In genomic region chr10:93481931-93482834, GRCh38 we compare ENCODE assay signal across 1 cellular context.
TF ChIP-seq lines count a peak whose summit lies in the region.

A gene with protein sequence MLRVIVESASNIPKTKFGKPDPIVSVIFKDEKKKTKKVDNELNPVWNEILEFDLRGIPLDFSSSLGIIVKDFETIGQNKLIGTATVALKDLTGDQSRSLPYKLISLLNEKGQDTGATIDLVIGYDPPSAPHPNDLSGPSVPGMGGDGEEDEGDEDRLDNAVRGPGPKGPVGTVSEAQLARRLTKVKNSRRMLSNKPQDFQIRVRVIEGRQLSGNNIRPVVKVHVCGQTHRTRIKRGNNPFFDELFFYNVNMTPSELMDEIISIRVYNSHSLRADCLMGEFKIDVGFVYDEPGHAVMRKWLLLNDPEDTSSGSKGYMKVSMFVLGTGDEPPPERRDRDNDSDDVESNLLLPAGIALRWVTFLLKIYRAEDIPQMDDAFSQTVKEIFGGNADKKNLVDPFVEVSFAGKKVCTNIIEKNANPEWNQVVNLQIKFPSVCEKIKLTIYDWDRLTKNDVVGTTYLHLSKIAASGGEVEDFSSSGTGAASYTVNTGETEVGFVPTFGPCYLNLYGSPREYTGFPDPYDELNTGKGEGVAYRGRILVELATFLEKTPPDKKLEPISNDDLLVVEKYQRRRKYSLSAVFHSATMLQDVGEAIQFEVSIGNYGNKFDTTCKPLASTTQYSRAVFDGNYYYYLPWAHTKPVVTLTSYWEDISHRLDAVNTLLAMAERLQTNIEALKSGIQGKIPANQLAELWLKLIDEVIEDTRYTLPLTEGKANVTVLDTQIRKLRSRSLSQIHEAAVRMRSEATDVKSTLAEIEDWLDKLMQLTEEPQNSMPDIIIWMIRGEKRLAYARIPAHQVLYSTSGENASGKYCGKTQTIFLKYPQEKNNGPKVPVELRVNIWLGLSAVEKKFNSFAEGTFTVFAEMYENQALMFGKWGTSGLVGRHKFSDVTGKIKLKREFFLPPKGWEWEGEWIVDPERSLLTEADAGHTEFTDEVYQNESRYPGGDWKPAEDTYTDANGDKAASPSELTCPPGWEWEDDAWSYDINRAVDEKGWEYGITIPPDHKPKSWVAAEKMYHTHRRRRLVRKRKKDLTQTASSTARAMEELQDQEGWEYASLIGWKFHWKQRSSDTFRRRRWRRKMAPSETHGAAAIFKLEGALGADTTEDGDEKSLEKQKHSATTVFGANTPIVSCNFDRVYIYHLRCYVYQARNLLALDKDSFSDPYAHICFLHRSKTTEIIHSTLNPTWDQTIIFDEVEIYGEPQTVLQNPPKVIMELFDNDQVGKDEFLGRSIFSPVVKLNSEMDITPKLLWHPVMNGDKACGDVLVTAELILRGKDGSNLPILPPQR (N-terminal part only) (minus strand): TSS chr10:93482334. CDS start chr10:93482194, 140 bp downstream.

TF ChIP-seq in A549, 52 proteins besides CTCF, POLR2A, EP300 and RAD21 (continued from another document):
- TF ChIP-seq HOXB13 (CRISPR knock-in tag; IDR thresholded peaks at IDR 0.05; ENCODE audit: low read depth) (no peak), RFX5 (IDR thresholded peaks at IDR 0.05) (no peak), MYC (IDR thresholded peaks at IDR 0.05; ENCODE audit: borderline replicate concordance, low read length) (0 out of 2 replicates have a peak, but pooled peaks have one; percentile 24), NFE2L2 (conservative IDR thresholded peaks at IDR 0.05; ENCODE audit: low read length) (no peak), SREBF2 (IDR thresholded peaks at IDR 0.05) (no peak), EHMT2 (IDR thresholded peaks at IDR 0.05; ENCODE audit: low read depth) (no peak), FOSB (CRISPR knock-in tag; IDR thresholded peaks at IDR 0.05) (peak; percentile 62; the same call in 1 of the 2 replicates), CBX2 (IDR thresholded peaks at IDR 0.05; ENCODE audit: borderline replicate concordance, low read depth) (no peak), RNF2 (IDR thresholded peaks at IDR 0.05; ENCODE audit: borderline replicate concordance, low read depth) (no peak), TP53 (CRISPR knock-in tag; IDR thresholded peaks at IDR 0.05) (peak; percentile 82; the same call in 1 of the 2 replicates), ZNF302 (CRISPR knock-in tag; IDR thresholded peaks at IDR 0.05) (no peak), JUNB (IDR thresholded peaks at IDR 0.05) (no peak), HOXB5 (CRISPR knock-in tag; IDR thresholded peaks at IDR 0.05) (no peak), HEYL (CRISPR knock-in tag; IDR thresholded peaks at IDR 0.05) (no peak), MAX (IDR thresholded peaks at IDR 0.05) (peak; percentile 52), ATOH8 (CRISPR knock-in tag; IDR thresholded peaks at IDR 0.05; ENCODE audit: low read depth) (no peak), BHLHE40 (IDR thresholded peaks at IDR 0.05; ENCODE audit: low read depth, low read length) (no peak), HMGXB4 (CRISPR knock-in tag; IDR thresholded peaks at IDR 0.05; ENCODE audit: borderline replicate concordance) (no peak; the same call in 1 of the 2 replicates), MAZ (IDR thresholded peaks at IDR 0.05; ENCODE audit: borderline replicate concordance, low read depth, low read length) (no peak), FOXS1 (CRISPR knock-in tag; IDR thresholded peaks at IDR 0.05) (peak; percentile 38; the same call in 1 of the 2 replicates), CEBPB (IDR thresholded peaks at IDR 0.05) (no peak), NR3C1 (IDR thresholded peaks at IDR 0.05) (no peak), ESRRA (IDR thresholded peaks at IDR 0.05; ENCODE audit: borderline replicate concordance, low read length) (no peak), ZC3H11A (IDR thresholded peaks at IDR 0.05) (no peak), POLR2AphosphoS2 (conservative IDR thresholded peaks at IDR 0.05; ENCODE audit: low read length) (no peak), EHF (CRISPR knock-in tag; IDR thresholded peaks at IDR 0.05) (no peak), HOXA7 (CRISPR knock-in tag; IDR thresholded peaks at IDR 0.05) (no peak), TFCP2L1 (CRISPR knock-in tag; IDR thresholded peaks at IDR 0.05) (no peak), FOSL2 (IDR thresholded peaks at IDR 0.05) (no peak), FOSL2 (CRISPR knock-in tag; IDR thresholded peaks at IDR 0.05) (peak; percentile 80), RARB (CRISPR knock-in tag; IDR thresholded peaks at IDR 0.05) (0 out of 2 replicates have a peak, but pooled peaks have one; percentile 12), REST (IDR thresholded peaks at IDR 0.05) (no peak), SMC3 (IDR thresholded peaks at IDR 0.05) (peak; percentile 84)
- TF ChIP-seq, protein P1, sequence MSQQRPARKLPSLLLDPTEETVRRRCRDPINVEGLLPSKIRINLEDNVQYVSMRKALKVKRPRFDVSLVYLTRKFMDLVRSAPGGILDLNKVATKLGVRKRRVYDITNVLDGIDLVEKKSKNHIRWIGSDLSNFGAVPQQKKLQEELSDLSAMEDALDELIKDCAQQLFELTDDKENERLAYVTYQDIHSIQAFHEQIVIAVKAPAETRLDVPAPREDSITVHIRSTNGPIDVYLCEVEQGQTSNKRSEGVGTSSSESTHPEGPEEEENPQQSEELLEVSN (IDR thresholded peaks at IDR 0.05; ENCODE audit: borderline replicate concordance, low read depth): no peak
- TF ChIP-seq, protein P2, sequence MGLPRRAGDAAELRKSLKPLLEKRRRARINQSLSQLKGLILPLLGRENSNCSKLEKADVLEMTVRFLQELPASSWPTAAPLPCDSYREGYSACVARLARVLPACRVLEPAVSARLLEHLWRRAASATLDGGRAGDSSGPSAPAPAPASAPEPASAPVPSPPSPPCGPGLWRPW (IDR thresholded peaks at IDR 0.05): no peak
- TF ChIP-seq, protein P3, sequence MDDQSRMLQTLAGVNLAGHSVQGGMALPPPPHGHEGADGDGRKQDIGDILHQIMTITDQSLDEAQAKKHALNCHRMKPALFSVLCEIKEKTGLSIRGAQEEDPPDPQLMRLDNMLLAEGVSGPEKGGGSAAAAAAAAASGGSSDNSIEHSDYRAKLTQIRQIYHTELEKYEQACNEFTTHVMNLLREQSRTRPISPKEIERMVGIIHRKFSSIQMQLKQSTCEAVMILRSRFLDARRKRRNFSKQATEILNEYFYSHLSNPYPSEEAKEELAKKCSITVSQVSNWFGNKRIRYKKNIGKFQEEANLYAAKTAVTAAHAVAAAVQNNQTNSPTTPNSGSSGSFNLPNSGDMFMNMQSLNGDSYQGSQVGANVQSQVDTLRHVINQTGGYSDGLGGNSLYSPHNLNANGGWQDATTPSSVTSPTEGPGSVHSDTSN (IDR thresholded peaks at IDR 0.05): no peak
- TF ChIP-seq, protein P4, sequence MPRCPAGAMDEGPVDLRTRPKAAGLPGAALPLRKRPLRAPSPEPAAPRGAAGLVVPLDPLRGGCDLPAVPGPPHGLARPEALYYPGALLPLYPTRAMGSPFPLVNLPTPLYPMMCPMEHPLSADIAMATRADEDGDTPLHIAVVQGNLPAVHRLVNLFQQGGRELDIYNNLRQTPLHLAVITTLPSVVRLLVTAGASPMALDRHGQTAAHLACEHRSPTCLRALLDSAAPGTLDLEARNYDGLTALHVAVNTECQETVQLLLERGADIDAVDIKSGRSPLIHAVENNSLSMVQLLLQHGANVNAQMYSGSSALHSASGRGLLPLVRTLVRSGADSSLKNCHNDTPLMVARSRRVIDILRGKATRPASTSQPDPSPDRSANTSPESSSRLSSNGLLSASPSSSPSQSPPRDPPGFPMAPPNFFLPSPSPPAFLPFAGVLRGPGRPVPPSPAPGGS (IDR thresholded peaks at IDR 0.05): 0 out of 3 replicates have a peak, but pooled peaks have one; percentile 7
